In the genomic region with DNA sequence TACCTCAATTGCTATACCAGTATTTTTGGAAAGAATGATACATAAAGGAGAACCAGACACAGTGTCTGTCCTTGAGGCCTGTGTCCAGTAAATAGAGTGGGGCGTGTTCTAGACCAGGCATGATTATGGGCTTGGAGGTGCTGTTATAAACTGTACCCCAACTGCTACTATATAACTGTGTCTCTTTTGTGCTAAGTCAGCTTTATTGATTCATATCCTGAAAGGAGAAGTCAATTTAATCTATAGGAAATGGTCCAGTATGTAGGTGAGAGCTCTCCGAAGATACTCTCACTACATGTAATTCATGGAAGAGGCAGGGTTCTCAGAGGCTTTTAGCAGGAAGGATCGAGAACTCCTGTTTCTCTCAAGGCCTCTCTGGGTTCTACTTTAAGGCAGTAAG, we compare ENCODE assay signal across 25 cellular contexts.
"Had no signal": no experiment of that assay in that cellular context is flagged by ENCODE, and none has a peak within 500 bp of the region (broad histone marks: within the 10 kb centered on the region; RNA-seq: fewer than 3 reads in every experiment).

No MANE protein-coding gene starts in this region.

- H3K4me3 ChIP-seq: colonic mucosa, esophagus squamous epithelium, gastrocnemius medialis, heart right ventricle, left lung, lower lobe of right lung had no signal

- H3K36me3 ChIP-seq: colonic mucosa, esophagus squamous epithelium, gastrocnemius medialis, heart right ventricle, left lung, lower lobe of right lung had no signal

- H3K9me3 ChIP-seq: colonic mucosa, esophagus squamous epithelium, gastrocnemius medialis, heart right ventricle, left lung, lower lobe of right lung had no signal

- H3K27ac ChIP-seq: colonic mucosa, epithelial cell of prostate, esophagus squamous epithelium, gastrocnemius medialis, heart right ventricle, left lung, lower lobe of right lung had no signal

- H3K4me1 ChIP-seq: colonic mucosa, gastrocnemius medialis, left lung, lower lobe of right lung had no signal

- FAIRE-seq: endometrium, islet of Langerhans, keratinocyte had no signal

- ATAC-seq: effector memory CD8-positive, alpha-beta T cell; esophagus mucosa; gastrocnemius medialis; heart right ventricle; left cardiac atrium; left lung; left ventricle myocardium superior; lower lobe of right lung had no signal

- DNase-seq: colonic mucosa; cortex of kidney; effector CD8-positive, alpha-beta T cell; effector memory CD8-positive, alpha-beta T cell; endodermal cell; erythroblast; esophagus squamous epithelium; foreskin fibroblast; foreskin melanocyte; gastrocnemius medialis; glutamatergic neuron; head of caudate nucleus; heart right ventricle; hippocampal formation; left cardiac atrium; left lung; left ventricle myocardium superior; lower lobe of right lung; mesenchymal stem cell; midbrain had no signal

- H3K27me3 ChIP-seq: colonic mucosa, esophagus squamous epithelium, gastrocnemius medialis, heart right ventricle, left lung had no signal
